Comparison of ENCODE assay signal across 9 cellular contexts in genomic region chr6:36735110-36735971, GRCh38. TPM values are rescaled to one million over a fixed set of nuclear protein-coding genes. Genes with fewer than 3 reads are reported as not detected.
DNase-seq lines count a peak whose midpoint lies in the region; ATAC-seq and TF ChIP-seq lines count a peak whose summit lies in the region.
"Had no signal": no experiment of that assay in that cellular context is flagged by ENCODE, and none has a peak within 500 bp of the region (broad histone marks: within the 10 kb centered on the region; RNA-seq: fewer than 3 reads in every experiment).

No MANE protein-coding gene starts in this region.

- H3K27ac ChIP-seq in neutrophil, result peak overlapping the region; percentile 51

- H3K4me1 ChIP-seq in neutrophil (ENCODE audit: control insufficient read depth in 1 of 2, insufficient read depth in 1 of 2, low read depth in 1 of 2, low read length in 1 of 2), result peaks cover 15 to 16% of the 10 kb centered on the region in 2 experiments

- H3K27me3 ChIP-seq in neutrophil, result no peaks in the 10 kb centered on the region

- ATAC-seq in T-helper 17 cell, result peak; percentile 84

- peak overlapping the region in 1 of 2 experiments; percentile 49 for H3K4me3 ChIP-seq in neutrophil (ENCODE audit: low read depth in 1 of 2, low read length in 1 of 2)

- no peak for TF ChIP-seq CTCF in neutrophil (IDR thresholded peaks at IDR 0.05)

- DNase-seq in activated CD4-positive, alpha-beta T cell treated with anti-CD3 and anti-CD28 coated beads for 48 hours, result peak; percentile 52
- DNase-seq in activated CD4-positive, alpha-beta T cell treated with anti-CD3 and anti-CD28 coated beads, Interleukin-2, amount 50 U/mL, for 4 hours, result no peak
- DNase-seq in T-helper 17 cell, result no peak
- peak; percentile 89 for DNase-seq in fibroblast of gingiva (ENCODE audit: low read depth)
- DNase-seq in GF-D8 (lab: John Stamatoyannopoulos, UW), result no peak
- no peak for DNase-seq in NCI-H774 (lab: John Stamatoyannopoulos, UW)
- DNase-seq in A172 (ENCODE audit: low spot score), result no peak

- no peaks in the 10 kb centered on the region for H3K36me3 Mint-ChIP-seq in T-helper 17 cell (ENCODE audit: low read depth)

- H3K27ac Mint-ChIP-seq in T-helper 17 cell, result peak overlapping the region; percentile 79

- peaks cover 11% of the 10 kb centered on the region for H3K4me1 Mint-ChIP-seq in T-helper 17 cell

- no peaks in the 10 kb centered on the region for H3K27me3 Mint-ChIP-seq in T-helper 17 cell

- H3K9me3 ChIP-seq in T-helper 17 cell (ENCODE audit: control insufficient read depth, low read length, poor library complexity, severe bottlenecking), result no peaks in the 10 kb centered on the region
- H3K9me3 ChIP-seq in neutrophil, result no peaks in the 10 kb centered on the region

- H3K36me3 ChIP-seq in neutrophil, result peaks cover 33% of the 10 kb centered on the region

- H3K4me3 Mint-ChIP-seq in T-helper 17 cell, result peak overlapping the region; percentile 55

RNA-seq across cellular contexts. Expression of gene RAB44, which starts 37.7 kb away (rescaled TPM):
- total RNA-seq in T-helper 17 cell, result under 1 TPM; 0.21 to 0.77 TPM
- not detected in 2 replicates for total RNA-seq in A172 (2014; rRNA removed; shearing (Covaris generic))
- total RNA-seq: activated CD8-positive, alpha-beta memory T cell treated with anti-CD3 and anti-CD28 coated beads for 36 hours had no signal

RNA-seq across cellular contexts. Expression of gene CDKN1A, which starts 56.8 kb away (rescaled TPM):
- 100 to 1,000 TPM; 180 to 255 TPM for total RNA-seq in T-helper 17 cell
- total RNA-seq in A172 (2014; rRNA removed; shearing (Covaris generic)), result 207 TPM in 2 replicates

Comparison
In these comparisons a context has a peak if more than half of its experiments do, and no peak if none do; other contexts are left out.
1. DNase-seq: peak in activated CD4-positive, alpha-beta T cell treated with anti-CD3 and anti-CD28 coated beads for 48 hours (single experiment) and fibroblast of gingiva (single experiment); none in activated CD4-positive, alpha-beta T cell treated with anti-CD3 and anti-CD28 coated beads, Interleukin-2, amount 50 U/mL, for 4 hours (0 of 2), T-helper 17 cell (0 of 3), GF-D8 (single experiment), NCI-H774 (single experiment) and A172 (single experiment).